Comparison of ENCODE assay signal across 11 cellular contexts in the genomic region with DNA sequence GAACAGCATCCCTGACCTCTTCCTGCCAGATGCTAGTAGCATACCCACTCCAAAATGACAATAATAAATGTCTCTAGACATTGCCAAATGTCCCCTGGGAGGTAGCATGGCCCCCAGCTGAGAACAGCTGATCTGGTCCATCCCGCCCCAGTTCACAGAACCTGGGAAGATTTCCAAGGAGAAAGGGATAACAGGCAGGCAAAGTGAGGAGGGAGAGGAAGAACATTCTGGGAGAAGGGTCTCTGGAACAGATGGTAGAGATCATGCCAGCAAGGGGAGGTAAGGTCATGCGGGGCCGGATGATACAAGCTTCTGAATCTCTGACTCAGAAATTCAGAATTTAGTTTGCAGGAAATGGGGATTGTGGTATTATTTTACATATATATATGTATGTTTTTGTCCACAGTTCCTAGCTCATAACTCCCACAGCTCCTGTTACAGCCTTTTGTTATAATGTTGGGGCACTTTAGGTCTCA.
A peak's percentile ranks its signal among the peaks of the same experiment; 100 is the strongest.
DNase-seq lines count a peak whose midpoint lies in the region; ATAC-seq and TF ChIP-seq lines count a peak whose summit lies in the region.
"Had no signal": no experiment of that assay in that cellular context is flagged by ENCODE, and none has a peak within 500 bp of the region (broad histone marks: within the 10 kb centered on the region; RNA-seq: fewer than 3 reads in every experiment).

No MANE protein-coding gene starts in this region.

- no peaks in the 10 kb centered on the region for H3K27me3 Mint-ChIP-seq in activated T-helper 17 cell treated with anti-CD3 and anti-CD28 coated beads, Interleukin-2, amount 50 U/mL, for 72 hours

- no peaks in the 10 kb centered on the region for H3K36me3 ChIP-seq in aorta (ENCODE audit: control insufficient read depth in 1 of 2, insufficient read depth in 2 of 2, low read length in 1 of 2)

- ATAC-seq in activated T-helper 17 cell treated with anti-CD3 and anti-CD28 coated beads, Interleukin-2, amount 50 U/mL, for 72 hours (replicated peaks), result peak; percentile 44
- ATAC-seq in GM18520 (IDR thresholded peaks at IDR 0.05; ENCODE audit: unreplicated experiment) (no peak), aorta (ENCODE audit: low FRiP score) (no peak), GM19452 (IDR thresholded peaks at IDR 0.05; ENCODE audit: unreplicated experiment) (no peak)
- ATAC-seq: esophagus mucosa had no signal

- H3K27me3 ChIP-seq in aorta (ENCODE audit: control insufficient read depth in 1 of 2, insufficient read depth in 2 of 2, low read length in 1 of 2), result no peaks in the 10 kb centered on the region

- 83 to 85% methylated on average over 3 of the region's 3 CpGs for WGBS in aorta, 2 donors

- H3K36me3 Mint-ChIP-seq in activated T-helper 17 cell treated with anti-CD3 and anti-CD28 coated beads, Interleukin-2, amount 50 U/mL, for 72 hours (ENCODE audit: low read depth), result peaks cover 14% of the 10 kb centered on the region

- DNase-seq in COR-L47 (lab: John Stamatoyannopoulos, UW) (peak; percentile 14), HFF-Myc (ENCODE audit: extremely low read depth, low read depth) (peak; percentile 42), glomerular endothelial cell (ENCODE audit: extremely low read depth, low read depth, low spot score) (peak; percentile 22), hippocampal formation (lab: John Stamatoyannopoulos, UW) (no peak), aorta (no peak)
- DNase-seq: T-helper 2 cell had no signal

- H3K4me1 Mint-ChIP-seq in activated T-helper 17 cell treated with anti-CD3 and anti-CD28 coated beads, Interleukin-2, amount 50 U/mL, for 72 hours, result peaks cover 12% of the 10 kb centered on the region

- no peak overlapping the region for H3K27ac ChIP-seq in aorta (ENCODE audit: low read depth in 1 of 2, low read length in 2 of 2)

- H3K9me3 ChIP-seq in aorta (ENCODE audit: control insufficient read depth, low read length), result no peaks in the 10 kb centered on the region

- H3K4me1 ChIP-seq in aorta (ENCODE audit: control insufficient read depth in 1 of 2, insufficient read depth in 2 of 2, low read length in 2 of 2), result no peaks in the 10 kb centered on the region

- TF ChIP-seq CTCF in HFF-Myc (IDR thresholded peaks at IDR 0.05; ENCODE audit: low read depth, low read length, missing control alignments), result no peak

- H3K4me3 Mint-ChIP-seq in activated T-helper 17 cell treated with anti-CD3 and anti-CD28 coated beads, Interleukin-2, amount 50 U/mL, for 72 hours, result no peak overlapping the region
- H3K4me3 Mint-ChIP-seq: neural crest cell had no signal

- H3K4me3 ChIP-seq in HFF-Myc (replicated peaks; ENCODE audit: low read depth, low read length) (no peak overlapping the region), aorta (ENCODE audit: low read length in 2 of 2) (no peak overlapping the region)

- intact Hi-C loops in aorta (cut with DNase I), result no loop called here

- H3K9me3 Mint-ChIP-seq in activated T-helper 17 cell treated with anti-CD3 and anti-CD28 coated beads, Interleukin-2, amount 50 U/mL, for 72 hours, result no peaks in the 10 kb centered on the region
- H3K9me3 Mint-ChIP-seq: neural crest cell had no signal

- H3K27ac Mint-ChIP-seq in activated T-helper 17 cell treated with anti-CD3 and anti-CD28 coated beads, Interleukin-2, amount 50 U/mL, for 72 hours, result peak overlapping the region; percentile 53

Comparison
In these comparisons a context has a peak if more than half of its experiments do, and no peak if none do; other contexts are left out.
1. DNase-seq: peak in COR-L47 (single experiment), HFF-Myc (single experiment) and glomerular endothelial cell (single experiment); none in hippocampal formation (0 of 2) and aorta (0 of 2).